ENCODE assay signal across 24 cellular contexts in the genomic region with DNA sequence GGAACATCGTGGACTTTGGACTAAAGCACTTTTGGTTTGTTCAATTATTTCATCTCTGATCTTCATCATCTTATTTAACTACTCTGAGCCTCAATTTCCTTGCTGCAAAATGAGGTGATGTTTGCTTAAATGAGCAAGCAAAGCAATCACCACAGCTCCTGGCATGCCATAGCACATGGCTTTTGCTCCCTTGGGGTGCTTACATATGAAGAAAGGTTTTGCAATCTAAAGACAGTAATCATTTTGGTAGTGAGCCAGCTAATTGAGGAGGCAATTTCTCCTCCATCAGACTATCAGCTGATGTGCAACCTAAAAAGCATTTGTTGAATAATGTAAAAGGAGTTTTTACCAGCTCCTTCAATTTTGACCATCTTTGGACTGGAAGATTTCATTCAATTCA.
"Had no signal": no experiment of that assay in that cellular context is flagged by ENCODE, and none has a peak within 500 bp of the region (broad histone marks: within the 10 kb centered on the region; RNA-seq: fewer than 3 reads in every experiment).

No MANE protein-coding gene starts in this region.

- H3K4me1 ChIP-seq: gastrocnemius medialis, right lobe of liver, thyroid gland, upper lobe of left lung, vagina had no signal

- H3K9me3 ChIP-seq: gastrocnemius medialis, ovary, thyroid gland, vagina had no signal

- H3K36me3 ChIP-seq: gastrocnemius medialis, ovary, right lobe of liver, thyroid gland, upper lobe of left lung, vagina had no signal

- DNase-seq: activated CD4-positive, alpha-beta T cell treated with anti-CD3 and anti-CD28 coated beads for 36 hours; activated CD4-positive, CD25-positive, alpha-beta regulatory T cell; activated naive CD4-positive, alpha-beta T cell treated with Interleukin-2 at 50 U/mL for 16 hours; activated T-cell treated with anti-CD3 and anti-CD28 coated beads for 4 hours; activated T-cell treated with anti-CD3 and anti-CD28 coated beads, Interleukin-2, amount 50 U/mL, for 72 hours; anterior cingulate cortex; cortex of kidney; endodermal cell; gastrocnemius medialis; glutamatergic neuron; left cardiac atrium; left ventricle myocardium superior; midbrain; naive thymus-derived CD4-positive, alpha-beta T cell; ovary; right lobe of liver; small intestine; stimulated activated CD4-positive, alpha-beta T cell treated with anti-CD3 and anti-CD28 coated beads, Interleukin-4, amount 100 ng/mL, for 24 hours; stimulated activated naive CD8-positive, alpha-beta T cell treated with anti-CD3 and anti-CD28 coated beads, Interleukin-15, amount 100 ng/mL, for 72 hours; T-helper 1 cell; thyroid gland; upper lobe of left lung had no signal

- H3K27ac ChIP-seq: gastrocnemius medialis, ovary, right lobe of liver, thyroid gland, upper lobe of left lung, vagina had no signal

- H3K27me3 ChIP-seq: gastrocnemius medialis, ovary, right lobe of liver, thyroid gland, upper lobe of left lung, vagina had no signal

- ATAC-seq: activated CD4-positive, alpha-beta T cell treated with anti-CD3 and anti-CD28 coated beads for 36 hours; activated T-cell treated with anti-CD3 and anti-CD28 coated beads, Interleukin-2, amount 50 U/mL, for 72 hours; gastrocnemius medialis; left cardiac atrium; left ventricle myocardium superior; naive thymus-derived CD4-positive, alpha-beta T cell; right lobe of liver; stimulated activated effector memory CD8-positive, alpha-beta T cell treated with anti-CD3 and anti-CD28 coated beads, Interleukin-12 subunit alpha, Interleukin-12 subunit beta, amount 100 ng/mL, for 72 hours; stimulated activated naive CD8-positive, alpha-beta T cell treated with anti-CD3 and anti-CD28 coated beads, Interleukin-15, amount 100 ng/mL, for 72 hours had no signal

- H3K4me3 ChIP-seq: gastrocnemius medialis, ovary, right lobe of liver, thyroid gland, upper lobe of left lung, vagina had no signal
